1 cellular context compared by ENCODE assay signal in the genomic region with DNA sequence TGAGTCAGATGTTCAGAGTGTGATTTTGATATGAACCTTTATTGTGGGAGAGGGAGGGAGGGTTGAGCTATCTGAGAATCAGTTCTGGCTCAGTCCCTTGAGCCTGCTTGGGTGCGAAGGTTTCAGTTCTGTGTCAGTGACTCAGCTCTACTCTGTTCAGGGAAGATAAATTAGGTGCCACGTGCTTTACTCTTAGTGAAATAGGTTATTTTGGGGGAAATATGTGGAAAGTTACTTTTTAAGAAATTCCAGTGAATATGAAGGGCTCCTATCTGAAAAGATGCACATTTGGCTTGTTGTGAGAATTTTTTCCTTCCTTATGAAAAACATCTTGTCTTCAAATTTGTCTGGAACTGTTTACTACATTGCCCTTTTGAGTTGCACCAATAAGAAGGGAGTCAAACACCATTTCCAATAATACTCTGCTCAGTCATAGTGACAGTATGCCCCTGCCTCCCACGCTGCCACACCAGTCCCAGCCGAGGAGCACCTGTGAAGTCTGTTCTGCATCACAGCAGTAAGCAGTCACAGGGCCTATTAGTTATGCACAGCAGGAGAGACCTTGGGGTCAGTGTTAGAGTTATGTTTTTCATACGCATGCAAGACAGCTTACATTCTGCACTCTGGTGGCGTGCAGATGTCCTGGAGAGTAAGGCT.
TF ChIP-seq lines count a peak whose summit lies in the region.

No MANE protein-coding gene starts in this region.

TF ChIP-seq in GM12878, 131 proteins besides CTCF, POLR2A, EP300 and RAD21 (continued from another document and continues in another):
- TF ChIP-seq REST (IDR thresholded peaks at IDR 0.05; ENCODE audit: low read depth, low read length), result no peak
- TF ChIP-seq, protein P1, sequence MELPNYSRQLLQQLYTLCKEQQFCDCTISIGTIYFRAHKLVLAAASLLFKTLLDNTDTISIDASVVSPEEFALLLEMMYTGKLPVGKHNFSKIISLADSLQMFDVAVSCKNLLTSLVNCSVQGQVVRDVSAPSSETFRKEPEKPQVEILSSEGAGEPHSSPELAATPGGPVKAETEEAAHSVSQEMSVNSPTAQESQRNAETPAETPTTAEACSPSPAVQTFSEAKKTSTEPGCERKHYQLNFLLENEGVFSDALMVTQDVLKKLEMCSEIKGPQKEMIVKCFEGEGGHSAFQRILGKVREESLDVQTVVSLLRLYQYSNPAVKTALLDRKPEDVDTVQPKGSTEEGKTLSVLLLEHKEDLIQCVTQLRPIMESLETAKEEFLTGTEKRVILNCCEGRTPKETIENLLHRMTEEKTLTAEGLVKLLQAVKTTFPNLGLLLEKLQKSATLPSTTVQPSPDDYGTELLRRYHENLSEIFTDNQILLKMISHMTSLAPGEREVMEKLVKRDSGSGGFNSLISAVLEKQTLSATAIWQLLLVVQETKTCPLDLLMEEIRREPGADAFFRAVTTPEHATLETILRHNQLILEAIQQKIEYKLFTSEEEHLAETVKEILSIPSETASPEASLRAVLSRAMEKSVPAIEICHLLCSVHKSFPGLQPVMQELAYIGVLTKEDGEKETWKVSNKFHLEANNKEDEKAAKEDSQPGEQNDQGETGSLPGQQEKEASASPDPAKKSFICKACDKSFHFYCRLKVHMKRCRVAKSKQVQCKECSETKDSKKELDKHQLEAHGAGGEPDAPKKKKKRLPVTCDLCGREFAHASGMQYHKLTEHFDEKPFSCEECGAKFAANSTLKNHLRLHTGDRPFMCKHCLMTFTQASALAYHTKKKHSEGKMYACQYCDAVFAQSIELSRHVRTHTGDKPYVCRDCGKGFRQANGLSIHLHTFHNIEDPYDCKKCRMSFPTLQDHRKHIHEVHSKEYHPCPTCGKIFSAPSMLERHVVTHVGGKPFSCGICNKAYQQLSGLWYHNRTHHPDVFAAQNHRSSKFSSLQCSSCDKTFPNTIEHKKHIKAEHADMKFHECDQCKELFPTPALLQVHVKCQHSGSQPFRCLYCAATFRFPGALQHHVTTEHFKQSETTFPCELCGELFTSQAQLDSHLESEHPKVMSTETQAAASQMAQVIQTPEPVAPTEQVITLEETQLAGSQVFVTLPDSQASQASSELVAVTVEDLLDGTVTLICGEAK (IDR thresholded peaks at IDR 0.05; ENCODE audit: borderline replicate concordance), result no peak
- TF ChIP-seq KAT2A (conservative IDR thresholded peaks at IDR 0.05; ENCODE audit: control insufficient read depth, low read depth, low read length), result no peak
- no peak for TF ChIP-seq CEBPZ (IDR thresholded peaks at IDR 0.05; ENCODE audit: low read depth, low read length)
- TF ChIP-seq NFYA (IDR thresholded peaks at IDR 0.05; ENCODE audit: borderline replicate concordance, low read depth, low read length), result no peak
- no peak for TF ChIP-seq NR2C1 (IDR thresholded peaks at IDR 0.05)
- no peak for TF ChIP-seq SIX5 (IDR thresholded peaks at IDR 0.05; ENCODE audit: low read depth, low read length, severe bottlenecking)
- no peak for TF ChIP-seq STAT3 (IDR thresholded peaks at IDR 0.05; ENCODE audit: low read depth, low read length)
- no peak for TF ChIP-seq RBBP5 (conservative IDR thresholded peaks at IDR 0.05)
- TF ChIP-seq TBL1XR1 (IDR thresholded peaks at IDR 0.05; ENCODE audit: low read depth, low read length), result no peak; the same call in 1 of the 2 replicates
- no peak for TF ChIP-seq NR2C2 (IDR thresholded peaks at IDR 0.05; ENCODE audit: borderline replicate concordance, control insufficient read depth, insufficient read length, low read depth)
- no peak for TF ChIP-seq SIN3A (IDR thresholded peaks at IDR 0.05; ENCODE audit: low read depth, low read length)
- 0 out of 2 replicates have a peak, but pooled peaks have one; percentile 20 for TF ChIP-seq CHD2 (IDR thresholded peaks at IDR 0.05; ENCODE audit: borderline replicate concordance, low read depth, low read length)
- no peak for TF ChIP-seq HDAC2 (IDR thresholded peaks at IDR 0.05)
- peak; percentile 89 for TF ChIP-seq ATF7 (IDR thresholded peaks at IDR 0.05; ENCODE audit: low read depth)
- TF ChIP-seq CREB1 (IDR thresholded peaks at IDR 0.05; ENCODE audit: low read depth), result peak; percentile 62
- TF ChIP-seq BCL11A (IDR thresholded peaks at IDR 0.05; ENCODE audit: low read depth, low read length), result peak; percentile 80
- no peak; the same call in 1 of the 2 replicates for TF ChIP-seq RB1 (IDR thresholded peaks at IDR 0.05; ENCODE audit: borderline replicate concordance)
- TF ChIP-seq, protein P2, sequence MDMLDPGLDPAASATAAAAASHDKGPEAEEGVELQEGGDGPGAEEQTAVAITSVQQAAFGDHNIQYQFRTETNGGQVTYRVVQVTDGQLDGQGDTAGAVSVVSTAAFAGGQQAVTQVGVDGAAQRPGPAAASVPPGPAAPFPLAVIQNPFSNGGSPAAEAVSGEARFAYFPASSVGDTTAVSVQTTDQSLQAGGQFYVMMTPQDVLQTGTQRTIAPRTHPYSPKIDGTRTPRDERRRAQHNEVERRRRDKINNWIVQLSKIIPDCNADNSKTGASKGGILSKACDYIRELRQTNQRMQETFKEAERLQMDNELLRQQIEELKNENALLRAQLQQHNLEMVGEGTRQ (IDR thresholded peaks at IDR 0.05; ENCODE audit: borderline replicate concordance, low read depth, low read length), result no peak; the same call in 1 of the 2 replicates
- peak; percentile 70; the same call in 1 of the 2 replicates for TF ChIP-seq PAX5 (IDR thresholded peaks at IDR 0.05; ENCODE audit: borderline replicate concordance, low read depth, low read length)
- TF ChIP-seq SUPT20H (IDR thresholded peaks at IDR 0.05; ENCODE audit: borderline replicate concordance, control insufficient read depth, low read depth, low read length), result no peak
- peak; percentile 78 for TF ChIP-seq IKZF1 (conservative IDR thresholded peaks at IDR 0.05)
- peak; percentile 53 for TF ChIP-seq BCL3 (IDR thresholded peaks at IDR 0.05; ENCODE audit: borderline replicate concordance, insufficient read depth, low read depth, low read length, poor library complexity, severe bottlenecking)
- no peak for TF ChIP-seq MYC (IDR thresholded peaks at IDR 0.05; ENCODE audit: insufficient read depth, insufficient read length, insufficient replicate concordance, low read length, severe bottlenecking)
- no peak for TF ChIP-seq ATF3 (IDR thresholded peaks at IDR 0.05; ENCODE audit: borderline replicate concordance, extremely low read depth, low read depth, low read length)
- no peak for TF ChIP-seq ESRRA (IDR thresholded peaks at IDR 0.05; ENCODE audit: low read length)
- TF ChIP-seq HCFC1 (IDR thresholded peaks at IDR 0.05; ENCODE audit: low read length), result no peak
- TF ChIP-seq POLR2AphosphoS2 (IDR thresholded peaks at IDR 0.05; ENCODE audit: low read depth, low read length), result no peak
- TF ChIP-seq NR2F1 (conservative IDR thresholded peaks at IDR 0.05), result peak; percentile 96
- peak; percentile 67 for TF ChIP-seq FOXM1 (IDR thresholded peaks at IDR 0.05; ENCODE audit: low read depth, low read length)
- TF ChIP-seq DPF2 (IDR thresholded peaks at IDR 0.05), result peak; percentile 92
- TF ChIP-seq CBFB (IDR thresholded peaks at IDR 0.05; ENCODE audit: low read depth), result no peak
- peak; percentile 79 for TF ChIP-seq SKIL (IDR thresholded peaks at IDR 0.05; ENCODE audit: low read depth, poor library complexity, severe bottlenecking)
- no peak for TF ChIP-seq BRCA1 (IDR thresholded peaks at IDR 0.05; ENCODE audit: low read depth, low read length)
- TF ChIP-seq KDM1A (IDR thresholded peaks at IDR 0.05; ENCODE audit: borderline replicate concordance), result no peak
- TF ChIP-seq NFXL1 (IDR thresholded peaks at IDR 0.05; ENCODE audit: borderline replicate concordance), result no peak
- TF ChIP-seq CHD4 (IDR thresholded peaks at IDR 0.05), result no peak
- TF ChIP-seq PML (IDR thresholded peaks at IDR 0.05; ENCODE audit: low read length), result peak; percentile 35; the same call in 1 of the 2 replicates
- no peak for TF ChIP-seq RFX5 (IDR thresholded peaks at IDR 0.05; ENCODE audit: low read depth, low read length)
- TF ChIP-seq ZBED1 (IDR thresholded peaks at IDR 0.05; ENCODE audit: borderline replicate concordance), result peak; percentile 54; the same call in 1 of the 2 replicates
- TF ChIP-seq SMAD5 (IDR thresholded peaks at IDR 0.05; ENCODE audit: low read depth), result no peak
- peak in 1 of 2 experiments; percentile 91; a peak in 2 of 3 replicates for TF ChIP-seq EGR1 (IDR thresholded peaks at IDR 0.05; ENCODE audit: borderline replicate concordance in 1 of 2, low read depth in 2 of 2, low read length in 2 of 2)
- TF ChIP-seq ZSCAN29 (IDR thresholded peaks at IDR 0.05), result no peak
- TF ChIP-seq TARDBP (IDR thresholded peaks at IDR 0.05; ENCODE audit: borderline replicate concordance), result no peak
- no peak for TF ChIP-seq YBX1 (IDR thresholded peaks at IDR 0.05)
- peak; percentile 69 for TF ChIP-seq KLF5 (IDR thresholded peaks at IDR 0.05; ENCODE audit: partially characterized antibody)
